Comparison of ENCODE assay signal across 11 cellular contexts in genomic region chr11:85889676-85890579, GRCh38. TPM values are rescaled to one million over a fixed set of nuclear protein-coding genes. Genes with fewer than 3 reads are reported as not detected.
DNase-seq lines count a peak whose midpoint lies in the region; ATAC-seq, FAIRE-seq and TF ChIP-seq lines count a peak whose summit lies in the region.
"Had no signal": no experiment of that assay in that cellular context is flagged by ENCODE, and none has a peak within 500 bp of the region (broad histone marks: within the 10 kb centered on the region; RNA-seq: fewer than 3 reads in every experiment).

No MANE protein-coding gene starts in this region.

- H3K9me3 Mint-ChIP-seq in activated T-cell treated with anti-CD3 and anti-CD28 coated beads, Interleukin-2, amount 50 U/mL, for 72 hours, result no peaks in the 10 kb centered on the region
- H3K9me3 Mint-ChIP-seq: activated CD8-positive, alpha-beta T cell treated with anti-CD3 and anti-CD28 coated beads for 36 hours had no signal

- H3K36me3 ChIP-seq in SJSA1 (no peaks in the 10 kb centered on the region), upper lobe of left lung (no peaks in the 10 kb centered on the region)
- H3K36me3 ChIP-seq: pancreas had no signal

- peaks cover 18% of the 10 kb centered on the region for H3K4me1 ChIP-seq in SJSA1 (replicated peaks)
- H3K4me1 ChIP-seq in upper lobe of left lung, result no peaks in the 10 kb centered on the region
- H3K4me1 ChIP-seq: pancreas had no signal

- no peak for TF ChIP-seq CTCF in retinal pigment epithelial cell (conservative IDR thresholded peaks at IDR 0.05; ENCODE audit: low read depth, low read length)
- TF ChIP-seq CTCF in upper lobe of left lung (IDR thresholded peaks at IDR 0.05), result no peak

- H3K36me3 Mint-ChIP-seq in activated T-cell treated with anti-CD3 and anti-CD28 coated beads, Interleukin-2, amount 50 U/mL, for 72 hours (ENCODE audit: insufficient read depth in 2 of 2), result no peaks in the 10 kb centered on the region

- peaks cover 4% of the 10 kb centered on the region for H3K4me1 Mint-ChIP-seq in activated T-cell treated with anti-CD3 and anti-CD28 coated beads, Interleukin-2, amount 50 U/mL, for 72 hours (ENCODE audit: low read depth)

- no peak overlapping the region for H3K27ac Mint-ChIP-seq in activated T-cell treated with anti-CD3 and anti-CD28 coated beads, Interleukin-2, amount 50 U/mL, for 72 hours
- H3K27ac Mint-ChIP-seq: activated CD8-positive, alpha-beta T cell treated with anti-CD3 and anti-CD28 coated beads for 36 hours had no signal

- peaks cover 15% of the 10 kb centered on the region for H3K27me3 Mint-ChIP-seq in activated T-cell treated with anti-CD3 and anti-CD28 coated beads, Interleukin-2, amount 50 U/mL, for 72 hours (ENCODE audit: low read depth)
- H3K27me3 Mint-ChIP-seq: activated CD8-positive, alpha-beta T cell treated with anti-CD3 and anti-CD28 coated beads for 36 hours had no signal

- DNase-seq in H54 (ENCODE audit: insufficient read length, low spot score) (peak; percentile 86), SJSA1 (ENCODE audit: low read depth in 1 of 2, low spot score in 2 of 2) (peak; percentile 63 to 65), fibroblast of peridontal ligament (ENCODE audit: extremely low read depth) (peak; percentile 47), retinal pigment epithelial cell (ENCODE audit: low read depth) (peak; percentile 42), upper lobe of left lung (no peak), T-helper 9 cell (no peak)
- no peak for DNase-seq in activated T-cell treated with anti-CD3 and anti-CD28 coated beads, Interleukin-2, amount 50 U/mL, for 72 hours
- DNase-seq: activated CD8-positive, alpha-beta T cell treated with anti-CD3 and anti-CD28 coated beads for 36 hours; pancreas; Right ventricle myocardium superior had no signal

- H3K4me3 ChIP-seq in SJSA1 (no peak overlapping the region), retinal pigment epithelial cell (ENCODE audit: low read length) (no peak overlapping the region), upper lobe of left lung (no peak overlapping the region)
- H3K4me3 ChIP-seq: pancreas had no signal

- no peak overlapping the region for H3K4me3 Mint-ChIP-seq in activated T-cell treated with anti-CD3 and anti-CD28 coated beads, Interleukin-2, amount 50 U/mL, for 72 hours
- H3K4me3 Mint-ChIP-seq: activated CD8-positive, alpha-beta T cell treated with anti-CD3 and anti-CD28 coated beads for 36 hours had no signal

- TF ChIP-seq POLR2A in H54 (IDR thresholded peaks at IDR 0.05; ENCODE audit: low read depth, low read length) (no peak), upper lobe of left lung (IDR thresholded peaks at IDR 0.05) (no peak)

- WGBS in upper lobe of left lung, 2 donors, result 89 to 95% methylated on average over 8 of the region's 8 CpGs

- ATAC-seq in upper lobe of left lung (ENCODE audit: low FRiP score in 2 of 2) (no peak), HG03045 (IDR thresholded peaks at IDR 0.05; ENCODE audit: unreplicated experiment) (no peak)
- no peak for ATAC-seq in activated T-cell treated with anti-CD3 and anti-CD28 coated beads, Interleukin-2, amount 50 U/mL, for 72 hours (replicated peaks in 1 of 2)
- ATAC-seq: activated CD8-positive, alpha-beta T cell treated with anti-CD3 and anti-CD28 coated beads for 36 hours had no signal

- H3K27me3 ChIP-seq in SJSA1 (replicated peaks) (no peaks in the 10 kb centered on the region), upper lobe of left lung (no peaks in the 10 kb centered on the region)
- H3K27me3 ChIP-seq: pancreas had no signal

- H3K27ac ChIP-seq in SJSA1 (0 out of 2 replicates have a peak overlapping the region, but pooled peaks have one; percentile 39), upper lobe of left lung (no peak overlapping the region)
- H3K27ac ChIP-seq: pancreas had no signal

- no peak for TF ChIP-seq EP300 in upper lobe of left lung (IDR thresholded peaks at IDR 0.05)

- no peaks in the 10 kb centered on the region for H3K9me3 ChIP-seq in SJSA1 (replicated peaks)
- H3K9me3 ChIP-seq in upper lobe of left lung, result no peaks in the 10 kb centered on the region
- H3K9me3 ChIP-seq: pancreas had no signal

- FAIRE-seq in H54 (lab: Jason Lieb, UNC), result peak; percentile 96
- FAIRE-seq: pancreas had no signal

RNA-seq across cellular contexts. Expression of gene CCDC83, which starts 34.7 kb away (rescaled TPM):
- total RNA-seq in SJSA1 (2014; rRNA removed; shearing (Covaris generic)), result not detected in 2 replicates
- total RNA-seq in upper lobe of left lung, result not detected
- total RNA-seq in activated T-cell treated with anti-CD3 and anti-CD28 coated beads, Interleukin-2, amount 50 U/mL, for 72 hours, result not detected
- total RNA-seq: activated CD8-positive, alpha-beta T cell treated with anti-CD3 and anti-CD28 coated beads for 36 hours; pancreas; Right ventricle myocardium superior had no signal

Comparison
In these comparisons a context has a peak if more than half of its experiments do, and no peak if none do; other contexts are left out.
1. DNase-seq: peak in H54 (single experiment), SJSA1 (2 of 2), fibroblast of peridontal ligament (single experiment) and retinal pigment epithelial cell (single experiment); none in upper lobe of left lung (0 of 2), activated T-cell treated with anti-CD3 and anti-CD28 coated beads, Interleukin-2, amount 50 U/mL, for 72 hours (0 of 2) and T-helper 9 cell (single experiment).